ENCODE assay signal across 27 cellular contexts in the genomic region with DNA sequence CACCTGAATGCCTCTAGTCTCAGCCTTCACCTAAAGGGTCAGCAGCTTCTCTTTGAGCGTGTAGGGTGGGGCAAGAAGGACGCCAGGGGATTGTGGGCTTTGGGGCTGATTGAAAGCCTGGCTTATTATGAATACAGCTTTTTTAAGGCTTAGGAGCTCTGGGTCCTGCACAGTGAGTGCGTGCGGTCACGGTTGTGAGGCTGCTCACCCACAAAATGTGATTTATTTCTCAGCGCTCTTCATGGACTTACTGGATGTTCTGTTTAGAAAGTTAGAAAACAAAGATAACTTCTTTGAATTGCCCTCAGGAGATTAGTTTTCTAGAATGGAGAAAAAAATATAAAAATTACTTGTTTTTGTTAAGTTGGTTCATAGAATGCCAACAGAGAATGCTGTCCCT.
"Had no signal": no experiment of that assay in that cellular context is flagged by ENCODE, and none has a peak within 500 bp of the region (broad histone marks: within the 10 kb centered on the region; RNA-seq: fewer than 3 reads in every experiment).

No MANE protein-coding gene starts in this region.

- H3K79me2 ChIP-seq: parathyroid adenoma had no signal

- H3K4me1 ChIP-seq: parathyroid adenoma had no signal

- H2AFZ ChIP-seq: hepatocyte, parathyroid adenoma had no signal

- DNase-seq: cerebellar nuclear complex; cortex of kidney; effector memory CD8-positive, alpha-beta T cell; heart left ventricle; kidney; mammary epithelial cell; mucosa of descending colon; naive B cell; right lobe of liver; small intestine; stimulated activated CD4-positive, alpha-beta T cell treated with anti-CD3 and anti-CD28 coated beads, Interleukin-12 subunit alpha, Interleukin-12 subunit beta, amount 100 ng/mL, for 4 hours; stimulated activated CD4-positive, alpha-beta T cell treated with anti-CD3 and anti-CD28 coated beads, Interleukin-1b, Interleukin-23, amount 100 ng/mL, for 48 hours; stimulated activated CD4-positive, alpha-beta T cell treated with anti-CD3 and anti-CD28 coated beads, Interleukin-4, amount 100 ng/mL, for 1 hour; stimulated activated CD8-positive, alpha-beta memory T cell treated with anti-CD3 and anti-CD28 coated beads, Interleukin-4, amount 100 ng/mL, for 48 hours; stimulated activated naive CD4-positive, alpha-beta T cell; stimulated activated naive CD8-positive, alpha-beta T cell treated with anti-CD3 and anti-CD28 coated beads, Interleukin-15, amount 100 ng/mL, for 72 hours; tibial artery had no signal

- H3K4me3 Mint-ChIP-seq: effector memory CD8-positive, alpha-beta T cell; naive B cell; natural killer cell treated with Interleukin-12 subunit alpha and Interleukin-12 subunit beta and Interleukin-15 and Interleukin-18, amount 100 ng/mL, for 72 hours; neural crest cell; stimulated activated naive CD8-positive, alpha-beta T cell treated with anti-CD3 and anti-CD28 coated beads, Interleukin-15, amount 100 ng/mL, for 72 hours; type B pancreatic cell had no signal

- H3K27me3 ChIP-seq: gastroesophageal sphincter, heart left ventricle, hepatocyte, right lobe of liver, tibial artery had no signal

- ATAC-seq: effector memory CD8-positive, alpha-beta T cell; gastroesophageal sphincter; left lobe of liver; mucosa of descending colon; natural killer cell treated with Interleukin-12 subunit alpha and Interleukin-12 subunit beta and Interleukin-15 and Interleukin-18, amount 100 ng/mL, for 72 hours; right lobe of liver; stimulated activated naive CD8-positive, alpha-beta T cell treated with anti-CD3 and anti-CD28 coated beads, Interleukin-15, amount 100 ng/mL, for 72 hours had no signal

- H3K27ac Mint-ChIP-seq: effector memory CD8-positive, alpha-beta T cell; natural killer cell treated with Interleukin-12 subunit alpha and Interleukin-12 subunit beta and Interleukin-15 and Interleukin-18, amount 100 ng/mL, for 72 hours; progenitor cell of endocrine pancreas; type B pancreatic cell had no signal

- H3K27me3 Mint-ChIP-seq: effector memory CD8-positive, alpha-beta T cell; naive B cell; natural killer cell treated with Interleukin-12 subunit alpha and Interleukin-12 subunit beta and Interleukin-15 and Interleukin-18, amount 100 ng/mL, for 72 hours; progenitor cell of endocrine pancreas; stimulated activated naive CD8-positive, alpha-beta T cell treated with anti-CD3 and anti-CD28 coated beads, Interleukin-15, amount 100 ng/mL, for 72 hours; type B pancreatic cell had no signal

- H3K4me3 ChIP-seq: gastroesophageal sphincter, heart left ventricle, hepatocyte, mucosa of descending colon, right lobe of liver, tibial artery had no signal

- H3K27ac ChIP-seq: gastroesophageal sphincter, heart left ventricle, hepatocyte, parathyroid adenoma, right lobe of liver, tibial artery had no signal

- H3K36me3 ChIP-seq: gastroesophageal sphincter, right lobe of liver had no signal

- H3K9ac ChIP-seq: parathyroid adenoma had no signal

- H3K4me2 ChIP-seq: hepatocyte had no signal

- FAIRE-seq: endometrium, kidney, small intestine, urothelium cell line had no signal

- H3K9me3 ChIP-seq: gastroesophageal sphincter, heart left ventricle, mucosa of descending colon, right lobe of liver, tibial artery had no signal

- H3K9me3 Mint-ChIP-seq: effector memory CD8-positive, alpha-beta T cell; naive B cell; natural killer cell treated with Interleukin-12 subunit alpha and Interleukin-12 subunit beta and Interleukin-15 and Interleukin-18, amount 100 ng/mL, for 72 hours; neural crest cell; stimulated activated naive CD8-positive, alpha-beta T cell treated with anti-CD3 and anti-CD28 coated beads, Interleukin-15, amount 100 ng/mL, for 72 hours; type B pancreatic cell had no signal
